8 cellular contexts compared by ENCODE assay signal in the genomic region with DNA sequence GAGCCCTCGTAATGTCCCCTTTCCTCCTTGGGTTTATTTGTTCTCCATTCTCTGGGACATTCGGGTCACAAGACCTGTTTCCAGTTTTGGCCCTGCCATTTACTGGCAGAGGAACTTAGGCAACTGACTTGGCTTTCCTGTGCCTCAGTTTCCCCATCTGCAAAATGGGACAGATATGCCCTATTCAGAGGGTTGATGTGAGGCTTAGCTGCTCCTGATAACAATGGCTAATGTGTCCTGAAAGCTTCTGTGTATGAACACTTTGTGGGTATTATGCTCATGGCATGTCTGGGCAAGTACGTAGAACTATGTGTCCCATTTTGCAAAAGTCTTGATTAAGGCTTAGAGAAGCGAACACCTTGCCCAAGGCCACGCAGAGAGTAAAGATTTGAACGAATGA. TPM values are rescaled to one million over a fixed set of nuclear protein-coding genes. Genes with fewer than 3 reads are reported as not detected.
DNase-seq lines count a peak whose midpoint lies in the region; ATAC-seq, FAIRE-seq and TF ChIP-seq lines count a peak whose summit lies in the region.

No MANE protein-coding gene starts in this region.

- no peaks in the 10 kb centered on the region for H3K9me2 ChIP-seq in hepatocyte (replicated peaks; ENCODE audit: insufficient read depth)

- intact Hi-C loops in spleen (cut with DNase I; ENCODE audit: low total_unique reads) = no loop called here

- TF ChIP-seq POLR2A in spleen (IDR thresholded peaks at IDR 0.05) = no peak

- H4K20me1 ChIP-seq in hepatocyte (ENCODE audit: insufficient read depth, poor library complexity, severe bottlenecking) = no peaks in the 10 kb centered on the region

- peak overlapping the region; percentile 76 for H3K4me3 ChIP-seq in hepatocyte
- peak overlapping the region; percentile 41 to 88 (median 81) for H3K4me3 ChIP-seq in spleen

- peaks cover 44% of the 10 kb centered on the region for H3K36me3 Mint-ChIP-seq in activated CD4-positive, alpha-beta memory T cell treated with anti-CD3 and anti-CD28 coated beads, Interleukin-2, amount 10 ng/mL, durations not matched to agents 7 days and 5 days (ENCODE audit: low read depth)

- H3K4me1 Mint-ChIP-seq in activated CD4-positive, alpha-beta memory T cell treated with anti-CD3 and anti-CD28 coated beads, Interleukin-2, amount 10 ng/mL, durations not matched to agents 7 days and 5 days = peaks cover 41% of the 10 kb centered on the region

- no peak for ATAC-seq in GM18868 (IDR thresholded peaks at IDR 0.05; ENCODE audit: unreplicated experiment)

- peak overlapping the region; percentile 98 for H3K27ac ChIP-seq in hepatocyte
- H3K27ac ChIP-seq in spleen = peak overlapping the region; percentile 92 to 99 (median 97)

- no peaks in the 10 kb centered on the region for H3K27me3 Mint-ChIP-seq in activated CD4-positive, alpha-beta memory T cell treated with anti-CD3 and anti-CD28 coated beads, Interleukin-2, amount 10 ng/mL, durations not matched to agents 7 days and 5 days

- H2AFZ ChIP-seq in hepatocyte = no peak overlapping the region

- H3K4me3 Mint-ChIP-seq in activated CD4-positive, alpha-beta memory T cell treated with anti-CD3 and anti-CD28 coated beads, Interleukin-2, amount 10 ng/mL, durations not matched to agents 7 days and 5 days = peak overlapping the region; percentile 98

- H3K9me3 ChIP-seq in hepatocyte (ENCODE audit: low read depth) = no peaks in the 10 kb centered on the region
- no peaks in the 10 kb centered on the region for H3K9me3 ChIP-seq in spleen

- peak overlapping the region; percentile 90 for H3K27ac Mint-ChIP-seq in activated CD4-positive, alpha-beta memory T cell treated with anti-CD3 and anti-CD28 coated beads, Interleukin-2, amount 10 ng/mL, durations not matched to agents 7 days and 5 days

- peak overlapping the region; percentile 93 for H3K4me2 ChIP-seq in hepatocyte

- no peaks in the 10 kb centered on the region for H3K9me3 Mint-ChIP-seq in activated CD4-positive, alpha-beta memory T cell treated with anti-CD3 and anti-CD28 coated beads, Interleukin-2, amount 10 ng/mL, durations not matched to agents 7 days and 5 days

- H3K27me3 ChIP-seq in hepatocyte (no peaks in the 10 kb centered on the region), spleen (replicated peaks in 1 of 7) (no peaks in the 10 kb centered on the region)

- no peak for FAIRE-seq in RCC 7860 (lab: Jason Lieb, UNC)

- POLR2A ChIA-PET in activated CD4-positive, alpha-beta memory T cell treated with anti-CD3 and anti-CD28 coated beads, Interleukin-2, amount 10 ng/mL, durations not matched to agents 7 days and 5 days (lab: Charles Lee) = interaction anchor here (0.6 to 4.1 kb wide), 5 partner anchors 24 to 321 kb away, joined by 3 to 49 read pairs (median 10); partner anchors contain the start of genes ZNF581, ZNF628 and ZNF784

- DNase-seq in HPDE6-E6E7 (ENCODE audit: extremely low spot score) (peak; percentile 59), hepatocyte (ENCODE audit: low spot score) (no peak), spleen (no peak), RCC 7860 (ENCODE audit: low spot score) (no peak), NCI-H187 treated with DMSO at 0.1 percent for 48 hours (lab: John Stamatoyannopoulos, UW) (no peak)
- DNase-seq in activated CD4-positive, alpha-beta memory T cell treated with anti-CD3 and anti-CD28 coated beads, Interleukin-2, amount 10 ng/mL, durations not matched to agents 7 days and 5 days = no peak
- DNase-seq in stimulated activated CD4-positive, alpha-beta T cell treated with anti-CD3 and anti-CD28 coated beads, Interleukin-4, amount 100 ng/mL, for 1 hour = no peak

- H3K79me2 ChIP-seq in hepatocyte = peaks cover 9% of the 10 kb centered on the region

- TF ChIP-seq CTCF in hepatocyte (IDR thresholded peaks at IDR 0.05; ENCODE audit: poor library complexity) = no peak
- no peak for TF ChIP-seq CTCF in spleen (IDR thresholded peaks at IDR 0.05 in 8 of 11, conservative IDR thresholded peaks at IDR 0.05 in 3 of 11)

- peaks cover 13% of the 10 kb centered on the region for H3K4me1 ChIP-seq in hepatocyte (ENCODE audit: insufficient read depth)
- H3K4me1 ChIP-seq in spleen = peaks cover 6 to 64% (median 46%) of the 10 kb centered on the region in 6 donors

- CTCF ChIA-PET in activated CD4-positive, alpha-beta memory T cell treated with anti-CD3 and anti-CD28 coated beads, Interleukin-2, amount 10 ng/mL, durations not matched to agents 7 days and 5 days (lab: Charles Lee) = interaction anchor here (1.0 to 1.3 kb wide), 2 partner anchors 26 to 32 kb away, joined by 3 to 4 read pairs; no protein-coding TSS in a partner anchor

- H3K36me3 ChIP-seq in hepatocyte (replicated peaks; ENCODE audit: insufficient read depth, low read depth) (no peaks in the 10 kb centered on the region), spleen (peaks cover 0 to 31% (median 16%) of the 10 kb centered on the region in 6 donors)

- WGBS in hepatocyte (ENCODE audit: low lambda C conversion rate, missing lambda C conversion rate) = 90% methylated on average over 6 of the region's 6 CpGs
- 71 to 85% (median 76%) methylated on average over 6 of the region's 6 CpGs for WGBS in spleen, 5 donors

RNA-seq across cellular contexts. Expression of gene ZNF524, which starts 1.0 kb away (rescaled TPM):
- total RNA-seq in activated CD4-positive, alpha-beta memory T cell treated with anti-CD3 and anti-CD28 coated beads, Interleukin-2, amount 10 ng/mL, durations not matched to agents 7 days and 5 days = 10 to 100 TPM; 35.4 to 37.3 TPM
- total RNA-seq in hepatocyte (8.4 and 12.4 TPM in 2 replicates), spleen (10 to 100 TPM; 19.7 to 42.5 (median 23.9) TPM)
- polyA plus RNA-seq in hepatocyte (18.5 and 19.5 TPM in 2 replicates), spleen (10 to 100 TPM; 33.3 to 57.8 (median 39.2) TPM)

RNA-seq across cellular contexts. Expression of gene FIZ1, which starts 1.8 kb away (rescaled TPM):
- 10 to 100 TPM; 10.9 to 11.7 TPM for total RNA-seq in activated CD4-positive, alpha-beta memory T cell treated with anti-CD3 and anti-CD28 coated beads, Interleukin-2, amount 10 ng/mL, durations not matched to agents 7 days and 5 days
- total RNA-seq in hepatocyte = 3.8 and 5.6 TPM in 2 replicates
- 14.0 and 16.4 TPM in 2 replicates for polyA plus RNA-seq in hepatocyte
- 10 to 100 TPM in 5 of 7 donors, 1 to 10 TPM in 2; 7.6 to 17.3 (median 11.4) TPM for total RNA-seq in spleen
- 10 to 100 TPM in 1 of 3 donors, 1 to 10 TPM in 2; 5.1 to 11.5 (median 7.8) TPM for polyA plus RNA-seq in spleen

RNA-seq across cellular contexts. Expression of gene ZNF865, which starts 4.3 kb away (rescaled TPM):
- total RNA-seq in activated CD4-positive, alpha-beta memory T cell treated with anti-CD3 and anti-CD28 coated beads, Interleukin-2, amount 10 ng/mL, durations not matched to agents 7 days and 5 days = 10 to 100 TPM; 15.3 to 15.4 TPM
- total RNA-seq in hepatocyte (3.0 and 3.1 TPM in 2 replicates), spleen (10 to 100 TPM; 12.2 to 23.3 (median 17.8) TPM)
- polyA plus RNA-seq in hepatocyte (1.7 and 2.2 TPM in 2 replicates), spleen (10 to 100 TPM in 1 of 3 donors, 1 to 10 TPM in 2; 4.8 to 10.4 (median 5.3) TPM)

RNA-seq across cellular contexts. Expression of gene ZNF579, which starts 20.5 kb away (rescaled TPM):
- total RNA-seq in activated CD4-positive, alpha-beta memory T cell treated with anti-CD3 and anti-CD28 coated beads, Interleukin-2, amount 10 ng/mL, durations not matched to agents 7 days and 5 days = 1 to 10 TPM; 6.4 to 6.6 TPM
- total RNA-seq in hepatocyte (4.1 and 5.1 TPM in 2 replicates), spleen (10 to 100 TPM in 2 of 7 donors, 1 to 10 TPM in 4, under 1 TPM in 1; 0.72 to 10.6 (median 6.5) TPM)
- polyA plus RNA-seq in hepatocyte (14.8 and 21.7 TPM in 2 replicates), spleen (1 to 10 TPM; 2.8 to 6.9 (median 3.4) TPM)

RNA-seq across cellular contexts. Expression of gene ZNF784, which starts 23.2 kb away (rescaled TPM):
- 1 to 10 TPM; 6.4 to 7.4 TPM for total RNA-seq in activated CD4-positive, alpha-beta memory T cell treated with anti-CD3 and anti-CD28 coated beads, Interleukin-2, amount 10 ng/mL, durations not matched to agents 7 days and 5 days
- 6.7 and 7.2 TPM in 2 replicates for total RNA-seq in hepatocyte
- polyA plus RNA-seq in hepatocyte = 5.5 and 10.0 TPM in 2 replicates
- total RNA-seq in spleen = 1 to 10 TPM; 4.0 to 10.0 (median 7.1) TPM
- 1 to 10 TPM; 3.3 to 7.6 (median 5.6) TPM for polyA plus RNA-seq in spleen
